12 cellular contexts compared by ENCODE assay signal in the genomic region with DNA sequence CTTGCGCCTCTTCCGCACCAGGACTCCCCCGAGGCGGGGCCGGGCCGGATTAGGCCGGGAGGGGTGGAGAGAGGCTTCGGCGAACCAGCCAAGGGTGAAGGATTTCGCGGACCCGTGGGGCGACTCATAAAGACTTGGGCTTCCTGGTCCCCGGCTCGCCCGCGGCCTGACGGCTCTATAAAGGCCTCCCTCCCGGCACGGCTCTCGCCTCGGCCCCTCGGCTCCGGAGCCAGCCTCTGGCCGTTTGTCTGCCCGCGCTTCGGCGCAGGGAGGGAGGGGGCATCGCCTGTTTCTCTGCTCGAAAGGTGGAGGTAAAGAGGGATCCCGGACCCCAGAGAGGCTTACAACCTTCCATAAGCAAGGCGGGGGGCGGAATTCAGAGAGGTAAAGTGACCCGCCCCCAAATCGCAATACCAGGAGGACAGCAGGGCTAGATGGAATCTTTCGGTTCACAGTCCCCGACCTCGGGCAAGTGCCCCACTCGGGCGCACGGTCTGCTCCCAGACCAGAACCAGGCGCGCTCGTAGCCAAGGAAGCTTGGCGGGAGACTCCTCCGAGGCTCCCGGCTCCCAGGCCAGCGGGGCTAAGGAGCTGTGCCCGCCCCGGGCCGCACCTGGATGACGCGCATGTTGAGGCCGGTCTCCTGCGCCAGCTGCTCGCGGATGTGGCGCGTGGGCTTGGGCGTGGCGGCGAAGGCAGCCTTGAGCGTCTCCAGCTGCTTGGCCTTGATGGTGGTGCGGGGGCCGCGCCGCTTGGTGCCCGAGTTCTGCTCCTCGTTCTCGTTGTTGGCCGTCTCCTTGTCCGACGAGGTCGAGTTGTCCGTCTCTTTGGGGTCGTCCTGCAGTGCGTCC. TPM values are rescaled to one million over a fixed set of nuclear protein-coding genes. Genes with fewer than 3 reads are reported as not detected.
DNase-seq lines count a peak whose midpoint lies in the region; ATAC-seq, FAIRE-seq and TF ChIP-seq lines count a peak whose summit lies in the region.
"Had no signal": no experiment of that assay in that cellular context is flagged by ENCODE, and none has a peak within 500 bp of the region (broad histone marks: within the 10 kb centered on the region; RNA-seq: fewer than 3 reads in every experiment).

No MANE protein-coding gene starts in this region.

- no peak overlapping the region for H3K27ac ChIP-seq in breast epithelium
- H3K27ac ChIP-seq in K562 (ENCODE audit: extremely low read depth, low read depth, low read length): no peak overlapping the region
- no peak overlapping the region for H3K27ac ChIP-seq in right lobe of liver

- H3K9me3 ChIP-seq in breast epithelium: no peaks in the 10 kb centered on the region
- H3K9me3 ChIP-seq in K562 (replicated peaks; ENCODE audit: control insufficient read depth, insufficient read depth, low read depth, low read length): no peaks in the 10 kb centered on the region
- H3K9me3 ChIP-seq in right lobe of liver: no peaks in the 10 kb centered on the region

- no peaks in the 10 kb centered on the region for H3K79me2 ChIP-seq in K562 (ENCODE audit: control insufficient read depth, insufficient read depth, low read length)

- H4K20me1 ChIP-seq in K562 (replicated peaks; ENCODE audit: control insufficient read depth, insufficient read depth, low read length): peaks cover 24% of the 10 kb centered on the region

- no peaks in the 10 kb centered on the region for H3K9me1 ChIP-seq in K562 (ENCODE audit: control insufficient read depth, insufficient read depth, low read length)

- CTCF ChIA-PET in MCF 10A (lab: Yijun Ruan, JAX): interaction anchor here (0.6 kb wide), 1 partner anchor 16 kb away, joined by 4 read pairs; no protein-coding TSS in a partner anchor
- CTCF ChIA-PET in K562 (lab: Yijun Ruan, JAX; ENCODE audit: low intra/inter-chr PET ratio): interaction anchor here (0.6 kb wide), 1 partner anchor 26 kb away, joined by 4 read pairs; no protein-coding TSS in a partner anchor

- H3K36me3 Mint-ChIP-seq in MCF 10A (ENCODE audit: insufficient read depth, unreplicated experiment) (no peaks in the 10 kb centered on the region), type B pancreatic cell (peaks cover 3% of the 10 kb centered on the region)
- H3K36me3 Mint-ChIP-seq in activated naive CD4-positive, alpha-beta T cell treated with anti-CD3 and anti-CD28 coated beads, Interleukin-2, amount 50 U/mL, for 72 hours: peaks cover 6 to 7% of the 10 kb centered on the region in 2 donors

- TF ChIP-seq CTCF in breast epithelium (IDR thresholded peaks at IDR 0.05): no peak
- TF ChIP-seq CTCF in MCF 10A (IDR thresholded peaks at IDR 0.05; ENCODE audit: unreplicated experiment): no peak
- TF ChIP-seq CTCF in K562 (IDR thresholded peaks at IDR 0.05 in 2 of 3, conservative IDR thresholded peaks at IDR 0.05 in 1 of 3; ENCODE audit: insufficient read depth in 2 of 3, low read depth in 1 of 3, low read length in 3 of 3): no peak
- TF ChIP-seq CTCF in right lobe of liver (IDR thresholded peaks at IDR 0.05): no peak
- no peak for TF ChIP-seq CTCF in type B pancreatic cell (conservative IDR thresholded peaks at IDR 0.05)

- WGBS in K562 (ENCODE audit: insufficient coverage, low coverage, missing lambda C conversion rate): 3% methylated on average over 62 of the region's 78 CpGs
- WGBS in right lobe of liver (ENCODE audit: insufficient coverage, low coverage, low lambda C conversion rate, missing lambda C conversion rate): 2% methylated on average over 12 of the region's 78 CpGs

- H3K9me3 Mint-ChIP-seq in MCF 10A (ENCODE audit: unreplicated experiment) (peaks cover 8% of the 10 kb centered on the region), type B pancreatic cell (no peaks in the 10 kb centered on the region)
- H3K9me3 Mint-ChIP-seq in activated naive CD4-positive, alpha-beta T cell treated with anti-CD3 and anti-CD28 coated beads, Interleukin-2, amount 50 U/mL, for 72 hours: no peaks in the 10 kb centered on the region

- no peak for TF ChIP-seq RAD21 in K562 (CRISPR knock-in tag; conservative IDR thresholded peaks at IDR 0.05 in 1 of 2, IDR thresholded peaks at IDR 0.05 in 1 of 2)

- no peak for TF ChIP-seq EP300 in K562 (IDR thresholded peaks at IDR 0.05; ENCODE audit: low read length)

- H3K4me3 ChIP-seq in breast epithelium: peak overlapping the region; percentile 31 to 61 (median 39)
- H3K4me3 ChIP-seq in K562: peak overlapping the region; percentile 36
- H3K4me3 ChIP-seq in right lobe of liver: peak overlapping the region; percentile 18 to 31 (median 26)

- no peak for TF ChIP-seq POLR2A in breast epithelium (IDR thresholded peaks at IDR 0.05)
- TF ChIP-seq POLR2A in K562 (conservative IDR thresholded peaks at IDR 0.05): no peak
- TF ChIP-seq POLR2A in right lobe of liver (IDR thresholded peaks at IDR 0.05): no peak

- no peaks in the 10 kb centered on the region for H3K36me3 ChIP-seq in breast epithelium
- no peaks in the 10 kb centered on the region for H3K36me3 ChIP-seq in K562 (ENCODE audit: control insufficient read depth, insufficient read depth, low read length)
- H3K36me3 ChIP-seq in right lobe of liver: no peaks in the 10 kb centered on the region

- no peak for DNase-seq in breast epithelium (ENCODE audit: low spot score in 2 of 2)
- DNase-seq in MCF 10A (ENCODE audit: unreplicated experiment): no peak
- DNase-seq in K562 (ENCODE audit: extremely low read depth in 1 of 4, low spot score in 3 of 4): peak; percentile 37 to 58 (median 45)
- DNase-seq in right lobe of liver: no peak
- DNase-seq in type B pancreatic cell (ENCODE audit: extremely low spot score, unreplicated experiment): no peak
- DNase-seq in NCI-H2227 (lab: John Stamatoyannopoulos, UW; ENCODE audit: unreplicated experiment): no peak
- DNase-seq in activated naive CD4-positive, alpha-beta T cell treated with anti-CD3 and anti-CD28 coated beads, Interleukin-2, amount 50 U/mL, for 72 hours (ENCODE audit: low spot score in 2 of 2): no peak
- DNase-seq: activated CD4-positive, CD25-positive, alpha-beta regulatory T cell; NCI-H2029 had no signal

- H3K27me3 ChIP-seq in breast epithelium (peaks cover 19 to 100% of the 10 kb centered on the region in 2 donors), K562 (ENCODE audit: control insufficient read depth in 2 of 2, insufficient read depth in 2 of 2, low read length in 2 of 2) (peaks cover 75 to 96% of the 10 kb centered on the region in 2 experiments), right lobe of liver (peaks cover 22 to 43% of the 10 kb centered on the region in 2 donors)

- in situ Hi-C loops in K562 (cut with MboI): no loop called here

- H3K4me3 Mint-ChIP-seq in MCF 10A (ENCODE audit: unreplicated experiment) (no peak overlapping the region), type B pancreatic cell (peak overlapping the region; percentile 64)

- peak overlapping the region; percentile 67 for H3K4me2 ChIP-seq in K562 (ENCODE audit: insufficient read depth, low read length)

- intact Hi-C loops in breast epithelium (cut with DNase I; ENCODE audit: low total_unique reads) (no loop called here), MCF 10A (cut with micrococcal nuclease) (no loop called here), K562 (cut with micrococcal nuclease) (loop anchor here (10.0 kb wide), 1 partner anchor 117 kb away; no protein-coding TSS in a partner anchor), right lobe of liver (cut with DNase I) (loop anchor here (10.0 kb wide), 1 partner anchor 447 kb away; no protein-coding TSS in a partner anchor)

- H3K27me3 Mint-ChIP-seq in MCF 10A (ENCODE audit: insufficient read depth, unreplicated experiment) (peaks cover 96% of the 10 kb centered on the region), type B pancreatic cell (peaks cover 88% of the 10 kb centered on the region)

- no peak for FAIRE-seq in K562 (lab: Jason Lieb, UNC)
- FAIRE-seq: D721Med had no signal

- H3K9ac ChIP-seq in K562 (ENCODE audit: insufficient read depth in 1 of 2, low read depth in 2 of 2, low read length in 2 of 2): peak overlapping the region in 1 of 2 experiments; percentile 85; a peak in 2 of 4 replicates

- H3K27ac Mint-ChIP-seq in MCF 10A (ENCODE audit: low read depth, unreplicated experiment): no peak overlapping the region
- no peak overlapping the region for H3K27ac Mint-ChIP-seq in type B pancreatic cell
- H3K27ac Mint-ChIP-seq in activated naive CD4-positive, alpha-beta T cell treated with anti-CD3 and anti-CD28 coated beads, Interleukin-2, amount 50 U/mL, for 72 hours: no peak overlapping the region

- H3K4me1 Mint-ChIP-seq in MCF 10A (ENCODE audit: insufficient read depth, unreplicated experiment) (peaks cover 6% of the 10 kb centered on the region), type B pancreatic cell (ENCODE audit: unreplicated experiment) (peaks cover 7% of the 10 kb centered on the region)

- peaks cover 12 to 27% of the 10 kb centered on the region in 2 donors for H3K4me1 ChIP-seq in breast epithelium
- H3K4me1 ChIP-seq in K562 (replicated peaks in 1 of 2; ENCODE audit: control insufficient read depth in 2 of 2, insufficient read depth in 2 of 2, low read length in 2 of 2): peaks cover 0 to 62% of the 10 kb centered on the region in 2 experiments; a peak in 3 of 5 replicates
- peaks cover 0 to 19% (median 0%) of the 10 kb centered on the region in 4 donors for H3K4me1 ChIP-seq in right lobe of liver

- ATAC-seq in K562 (peak; percentile 56), right lobe of liver (no peak), HG03457 (IDR thresholded peaks at IDR 0.05; ENCODE audit: unreplicated experiment) (no peak)
- no peak for ATAC-seq in activated naive CD4-positive, alpha-beta T cell treated with anti-CD3 and anti-CD28 coated beads, Interleukin-2, amount 50 U/mL, for 72 hours

- BruUV-seq in MCF 10A (replicated peaks; lab: Mats Ljungman, UMichigan): no TSS peak
- no TSS peak for BruUV-seq in K562 (replicated peaks; lab: Mats Ljungman, UMichigan)

- H2AFZ ChIP-seq in K562 (ENCODE audit: low read depth, low read length): peak overlapping the region; percentile 78

- POLR2A ChIA-PET in MCF 10A (lab: Yijun Ruan, JAX): no interaction called here
- POLR2A ChIA-PET in K562 (lab: Yijun Ruan, JAX): interaction anchor here (0.7 kb wide), 1 partner anchor 284 kb away, joined by 4 read pairs; no protein-coding TSS in a partner anchor

RNA-seq across cellular contexts. Expression of a gene that starts 3.9 kb away (rescaled TPM):
- total RNA-seq in breast epithelium (not detected), MCF 10A (2022) (not detected in 2 replicates), K562 (2014; rRNA removed) (0.05 TPM in 1 of 2 replicates, not detected in the other), K562 (2014; rRNA removed; fragmentation: Illumina TruSeq; extraction: Trizol) (not detected in 2 replicates), K562 (2015; rRNA removed; fragmentation: Illumina TruSeq; extraction: Trizol) (not detected in 2 replicates), K562 (2021) (0.04 and 0.16 TPM in 2 replicates), right lobe of liver (not detected), type B pancreatic cell (ENCODE audit: low replicate concordance) (0.12 TPM in 1 of 2 replicates, not detected in the other)
- total RNA-seq in K562 (2011; cell fraction: chromatin; rRNA removed; ENCODE audit: low replicate concordance): 0.25 TPM in 1 of 2 replicates, not detected in the other
- 0.13 and 0.17 TPM in 2 replicates for total RNA-seq in K562 (2011; cell fraction: nucleolus; rRNA removed)
- not detected in 2 replicates for total RNA-seq in K562 (2011; cell fraction: nucleoplasm; rRNA removed)
- polyA plus RNA-seq in K562 (2011; rRNA removed) (0.09 and 0.17 TPM in 2 replicates), K562 (2014; fragmentation: Illumina TruSeq; extraction: Trizol) (not detected in 2 replicates), K562 (2014; fragmentation: Nextera tagmentation; extraction: Ambion mirVana) (not detected), K562 (2014; rRNA removed) (0.08 TPM in 1 of 2 replicates, not detected in the other)
- polyA plus RNA-seq in K562 (2011; cell fraction: cytosol; rRNA removed): 0.24 and 0.64 TPM in 2 replicates
- polyA plus RNA-seq in K562 (2011; cell fraction: nucleus; rRNA removed): 0.25 and 0.34 TPM in 2 replicates
- polyA plus RNA-seq in K562 (2012): 0.03 and 0.08 TPM in 2 replicates
- not detected in 2 replicates for polyA minus RNA-seq in K562 (2011; rRNA and poly(A)+ RNA removed)
- polyA minus RNA-seq in K562 (2011; cell fraction: cytosol; rRNA and poly(A)+ RNA removed): not detected in 2 replicates
- 0.13 TPM in 1 of 2 replicates, not detected in the other for polyA minus RNA-seq in K562 (2011; cell fraction: nucleus; rRNA and poly(A)+ RNA removed)
- not detected for total RNA-seq in activated naive CD4-positive, alpha-beta T cell treated with anti-CD3 and anti-CD28 coated beads, Interleukin-2, amount 50 U/mL, for 72 hours
- total RNA-seq: H4 had no signal

RNA-seq across cellular contexts. Expression of a gene that starts 45.6 kb away (rescaled TPM):
- 1 to 10 TPM; 4.6 to 4.9 (median 4.8) TPM for total RNA-seq in breast epithelium
- total RNA-seq in MCF 10A (2022): 21.1 and 32.7 TPM in 2 replicates
- 3.2 and 9.7 TPM in 2 replicates for total RNA-seq in K562 (2011; cell fraction: chromatin; rRNA removed; ENCODE audit: low replicate concordance)
- 6.1 and 7.5 TPM in 2 replicates for total RNA-seq in K562 (2011; cell fraction: nucleolus; rRNA removed)
- total RNA-seq in K562 (2011; cell fraction: nucleoplasm; rRNA removed): 7.0 and 15.4 TPM in 2 replicates
- 7.4 and 9.1 TPM in 2 replicates for total RNA-seq in K562 (2014; rRNA removed)
- 1.1 and 1.7 TPM in 2 replicates for total RNA-seq in K562 (2014; rRNA removed; fragmentation: Illumina TruSeq; extraction: Trizol)
- total RNA-seq in K562 (2015; rRNA removed; fragmentation: Illumina TruSeq; extraction: Trizol): 6.3 and 7.8 TPM in 2 replicates
- total RNA-seq in K562 (2021): 8.4 and 9.1 TPM in 2 replicates
- polyA plus RNA-seq in K562 (2011; rRNA removed): 9.8 and 10.9 TPM in 2 replicates
- polyA plus RNA-seq in K562 (2011; cell fraction: cytosol; rRNA removed): 13.4 and 29.5 TPM in 2 replicates
- 5.6 and 8.8 TPM in 2 replicates for polyA plus RNA-seq in K562 (2011; cell fraction: nucleus; rRNA removed)
- 15.2 and 23.6 TPM in 2 replicates for polyA plus RNA-seq in K562 (2012)
- 3.0 and 7.1 TPM in 2 replicates for polyA plus RNA-seq in K562 (2014; fragmentation: Illumina TruSeq; extraction: Trizol)
- polyA plus RNA-seq in K562 (2014; fragmentation: Nextera tagmentation; extraction: Ambion mirVana): 1 to 10 TPM in 1 of 2 experiments, under 1 TPM in 1; 0.31 to 2.0 TPM
- 11.0 and 13.4 TPM in 2 replicates for polyA plus RNA-seq in K562 (2014; rRNA removed)
- 2.8 and 3.7 TPM in 2 replicates for polyA minus RNA-seq in K562 (2011; rRNA and poly(A)+ RNA removed)
- polyA minus RNA-seq in K562 (2011; cell fraction: cytosol; rRNA and poly(A)+ RNA removed): 5.2 and 5.9 TPM in 2 replicates
- 5.4 and 6.6 TPM in 2 replicates for polyA minus RNA-seq in K562 (2011; cell fraction: nucleus; rRNA and poly(A)+ RNA removed)
- 10 to 100 TPM; 25.5 to 85.7 (median 32.3) TPM for total RNA-seq in right lobe of liver
- 4.5 and 5.3 TPM in 2 replicates for total RNA-seq in type B pancreatic cell (ENCODE audit: low replicate concordance)
- 1 to 10 TPM in 1 of 2 donors, not detected in 1; 2.9 TPM for total RNA-seq in activated naive CD4-positive, alpha-beta T cell treated with anti-CD3 and anti-CD28 coated beads, Interleukin-2, amount 50 U/mL, for 72 hours

Comparison
In these comparisons a context has a peak if more than half of its experiments do, and no peak if none do; other contexts are left out.
1. DNase-seq: peak in K562 (4 of 4); none in breast epithelium (0 of 2), MCF 10A (single experiment), right lobe of liver (0 of 3), type B pancreatic cell (single experiment), NCI-H2227 (single experiment) and activated naive CD4-positive, alpha-beta T cell treated with anti-CD3 and anti-CD28 coated beads, Interleukin-2, amount 50 U/mL, for 72 hours (0 of 2).
2. intact Hi-C loops: an anchor here in K562 (10.0 kb wide) and right lobe of liver (10.0 kb wide); none called in breast epithelium and MCF 10A.
3. Peak in every context shown above with its lines, with median percentiles within 50 percentile points of each other: H3K4me3 ChIP-seq.